ENCODE assay signal across 9 cellular contexts in the genomic region with DNA sequence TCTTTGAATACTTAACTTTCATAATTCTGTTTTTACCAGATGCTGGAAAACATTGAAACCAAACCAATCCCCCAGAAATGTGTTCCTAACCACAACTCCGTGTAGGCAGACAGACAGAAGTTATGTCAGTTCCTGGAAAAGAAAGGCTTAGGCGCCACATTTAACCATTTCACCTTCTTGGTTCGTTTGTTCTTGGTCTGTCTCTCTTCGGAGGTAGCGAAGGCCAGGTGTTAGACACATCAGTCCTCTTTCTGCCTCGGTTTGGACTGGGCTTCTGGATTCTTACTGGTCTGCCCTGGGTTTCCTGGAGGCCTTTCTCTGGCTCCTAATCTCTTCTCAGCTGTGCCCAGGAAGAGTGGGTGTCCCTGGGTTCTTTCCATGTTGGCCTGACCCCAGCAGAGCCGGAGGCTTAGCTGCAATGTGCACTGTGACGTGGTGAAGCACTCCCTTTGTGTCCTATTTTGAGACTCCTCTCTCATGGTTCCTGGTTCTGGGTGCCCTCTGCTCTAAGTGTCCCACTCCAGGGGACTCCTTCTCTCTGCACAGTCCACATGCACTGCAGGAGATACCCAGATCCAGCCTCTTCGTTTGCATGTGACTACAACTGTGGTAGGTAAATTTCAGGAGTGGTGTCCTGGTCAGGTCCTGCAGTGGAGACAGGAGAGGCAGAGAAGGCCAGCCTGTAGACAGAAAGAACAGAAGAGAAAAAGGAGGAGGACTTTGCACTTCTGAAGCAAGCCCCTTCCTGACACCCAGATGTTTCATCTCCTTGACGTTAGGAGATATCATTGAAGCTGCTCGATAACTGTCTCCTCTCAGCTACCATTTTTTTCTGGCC. TPM values are rescaled to one million over a fixed set of nuclear protein-coding genes. Genes with fewer than 3 reads are reported as not detected.
DNase-seq lines count a peak whose midpoint lies in the region; ATAC-seq, FAIRE-seq and TF ChIP-seq lines count a peak whose summit lies in the region.
"Had no signal": no experiment of that assay in that cellular context is flagged by ENCODE, and none has a peak within 500 bp of the region (broad histone marks: within the 10 kb centered on the region; RNA-seq: fewer than 3 reads in every experiment).

No MANE protein-coding gene starts in this region.

- CTCF ChIA-PET in IMR-90 (lab: Yijun Ruan, JAX): interaction anchor here (1.1 to 1.5 kb wide), 3 partner anchors 58 to 266 kb away, joined by 3 to 4 read pairs (median 3); no protein-coding TSS in a partner anchor

- no peak overlapping the region; the same call in 1 of the 2 replicates for H3K56ac ChIP-seq in IMR-90 (ENCODE audit: extremely low read depth, insufficient read depth, low read length)

- H2BK120ac ChIP-seq in IMR-90 (ENCODE audit: low read depth, low read length): peak overlapping the region; percentile 1; the same call in 1 of the 2 replicates

- TF ChIP-seq RAD21 in IMR-90 (IDR thresholded peaks at IDR 0.05; ENCODE audit: low read length): no peak

- no peaks in the 10 kb centered on the region for H4K20me1 ChIP-seq in IMR-90 (ENCODE audit: insufficient read depth, low read length)

- no peak overlapping the region for H3K4me3 ChIP-seq in IMR-90 (ENCODE audit: insufficient read depth, low read depth, low read length)
- H3K4me3 ChIP-seq in thoracic aorta: peak overlapping the region; percentile 34

- peaks cover 0 to 5% of the 10 kb centered on the region in 2 experiments; a peak in 2 of 4 replicates for H3K79me1 ChIP-seq in IMR-90 (ENCODE audit: low read depth in 1 of 2, low read length in 2 of 2)

- 0 out of 2 replicates have a peak overlapping the region, but pooled peaks have one; percentile 4 for H3K23ac ChIP-seq in IMR-90 (ENCODE audit: low read depth, low read length)

- DNase-seq in IMR-90: peak; percentile 64
- DNase-seq in astrocyte of the hippocampus (ENCODE audit: low read depth, low spot score): peak; percentile 50
- DNase-seq in iris pigment epithelial cell (ENCODE audit: low read depth): peak; percentile 89
- no peak for DNase-seq in thoracic aorta (ENCODE audit: low spot score)
- DNase-seq in urothelium cell line (ENCODE audit: low spot score): no peak
- DNase-seq in cerebellar nuclear complex (lab: John Stamatoyannopoulos, UW): no peak
- DNase-seq: NCI-H2171 treated with DMSO at 0.1 percent for 48 hours had no signal

- FAIRE-seq in urothelium cell line (lab: Jason Lieb, UNC): no peak

- ATAC-seq in IMR-90 (ENCODE audit: low read depth): peak; percentile 30
- ATAC-seq in thoracic aorta (ENCODE audit: insufficient number of reproducible peaks, low FRiP score, low read depth): peak; percentile 52
- ATAC-seq in HG03175 (IDR thresholded peaks at IDR 0.05; ENCODE audit: unreplicated experiment): no peak

- H4K91ac ChIP-seq in IMR-90 (ENCODE audit: insufficient read depth, low read depth, low read length): peak overlapping the region; percentile 57; the same call in 1 of the 2 replicates

- no TSS peak for BruUV-seq in IMR-90 (replicated peaks; lab: Mats Ljungman, UMichigan)

- peak overlapping the region in 1 of 2 experiments; percentile 73; a peak in 2 of 4 replicates for H4K8ac ChIP-seq in IMR-90 (ENCODE audit: low read depth in 2 of 2, low read length in 2 of 2)

- 0 out of 3 replicates have a peak overlapping the region, but pooled peaks have one; percentile 0 for H2BK15ac ChIP-seq in IMR-90 (ENCODE audit: low read depth, low read length)

- TF ChIP-seq CTCF in IMR-90 (conservative IDR thresholded peaks at IDR 0.05; ENCODE audit: low read depth, low read length) (no peak), thoracic aorta (IDR thresholded peaks at IDR 0.05) (no peak)

- no peak overlapping the region for H3K9ac ChIP-seq in IMR-90 (ENCODE audit: low read depth, low read length)

- intact Hi-C loops in IMR-90 (cut with micrococcal nuclease): loop anchor here (1.0 to 10.0 kb wide), 5 partner anchors 72 to 840 kb away; a partner anchor contains a TSS

- POLR2A ChIA-PET in IMR-90 (lab: Charles Lee; ENCODE audit: unreplicated experiment): no interaction called here

- H3K27me3 ChIP-seq in IMR-90 (ENCODE audit: control insufficient read depth, insufficient read depth, low read length): no peaks in the 10 kb centered on the region
- no peaks in the 10 kb centered on the region for H3K27me3 ChIP-seq in thoracic aorta (replicated peaks; ENCODE audit: insufficient read depth)

- peak overlapping the region; percentile 68 for H2AFZ ChIP-seq in IMR-90 (replicated peaks; ENCODE audit: low read length, poor library complexity)

- TF ChIP-seq POLR2A in IMR-90 (IDR thresholded peaks at IDR 0.05; ENCODE audit: low read depth, low read length): no peak

- 0 out of 2 replicates have a peak, but pooled peaks cover 4% of the 10 kb centered on the region for H3K9me1 ChIP-seq in IMR-90 (ENCODE audit: insufficient read depth, low read length)

- H3K4ac ChIP-seq in IMR-90 (ENCODE audit: low read depth, low read length): peak overlapping the region; percentile 23; the same call in 1 of the 2 replicates

- H3K9me3 ChIP-seq in IMR-90 (ENCODE audit: control insufficient read depth, insufficient read depth, low read length) (no peaks in the 10 kb centered on the region), thoracic aorta (no peaks in the 10 kb centered on the region)

- peak overlapping the region; percentile 32 for H2BK5ac ChIP-seq in IMR-90 (ENCODE audit: low read depth, low read length, poor library complexity, severe bottlenecking)

- 58% methylated on average over 6 of the region's 11 CpGs; no CpG with 5 or more reads in 1 of the 2 experiments for WGBS in IMR-90 (ENCODE audit: extremely low coverage in 2 of 2, insufficient read length in 1 of 2), 2 experiments

- H2AK9ac ChIP-seq in IMR-90 (replicated peaks; ENCODE audit: low read depth, low read length, poor library complexity): no peak overlapping the region

- H2BK20ac ChIP-seq in IMR-90 (ENCODE audit: low read depth, low read length): peak overlapping the region; percentile 6; the same call in 1 of the 2 replicates

- peak overlapping the region; percentile 3 for H2AK5ac ChIP-seq in IMR-90 (ENCODE audit: low read depth, low read length)

- H3K27ac ChIP-seq in IMR-90 (ENCODE audit: insufficient read depth, low read length) (peak overlapping the region; percentile 19; the same call in 1 of the 2 replicates), thoracic aorta (peak overlapping the region; percentile 67 to 83)
- H3K27ac ChIP-seq: VCaP had no signal

- dilution Hi-C loops in IMR-90 (cut with HindIII; ENCODE audit: low sequenced_read_pairs, unreplicated experiment): no loop called here

- peak overlapping the region; percentile 66 for H4K5ac ChIP-seq in IMR-90 (ENCODE audit: low read depth, low read length)

- no peaks in the 10 kb centered on the region for H3K36me3 ChIP-seq in IMR-90 (ENCODE audit: control insufficient read depth, insufficient read depth, low read length)
- H3K36me3 ChIP-seq in thoracic aorta: no peaks in the 10 kb centered on the region

- peak overlapping the region; percentile 66 for H3K4me2 ChIP-seq in IMR-90 (ENCODE audit: low read depth, low read length)

- in situ Hi-C loops in IMR-90 (cut with MboI; ENCODE audit: low sequenced_read_pairs): no loop called here

- peak overlapping the region; percentile 16; the same call in 1 of the 2 replicates for H3K14ac ChIP-seq in IMR-90 (replicated peaks; ENCODE audit: low read depth, low read length)

- H3K4me1 ChIP-seq in IMR-90 (ENCODE audit: control insufficient read depth, insufficient read depth, low read length): peaks cover 12% of the 10 kb centered on the region
- peaks cover 9 to 25% of the 10 kb centered on the region in 2 donors for H3K4me1 ChIP-seq in thoracic aorta (ENCODE audit: control insufficient read depth in 1 of 2, low read depth in 2 of 2)

- H3K18ac ChIP-seq in IMR-90 (ENCODE audit: low read depth, low read length): peak overlapping the region; percentile 38

TF ChIP-seq in IMR-90, 13 proteins besides CTCF, POLR2A, EP300 and RAD21:
- TF ChIP-seq CEBPB (IDR thresholded peaks at IDR 0.05; ENCODE audit: low read depth, low read length): no peak

RNA-seq across cellular contexts. Expression of a gene that starts 23.0 kb away (rescaled TPM):
- total RNA-seq in IMR-90 (2012; rRNA removed): 26.9 and 28.9 TPM in 2 replicates
- polyA plus RNA-seq in IMR-90 (2012; rRNA removed): 12.3 and 13.8 TPM in 2 replicates
- 5.7 and 7.0 TPM in 2 replicates for polyA plus RNA-seq in IMR-90 (2012; cell fraction: cytosol; rRNA removed)
- 13.4 and 18.7 TPM in 2 replicates for polyA plus RNA-seq in IMR-90 (2012; cell fraction: nucleus; rRNA removed; ENCODE audit: low replicate concordance)
- 100 to 1,000 TPM in 1 of 2 donors, 10 to 100 TPM in 1; 92.9 to 110 TPM for total RNA-seq in thoracic aorta

Comparison
In these comparisons a context has a peak if more than half of its experiments do, and no peak if none do; other contexts are left out.
1. DNase-seq: peak in IMR-90 (single experiment), astrocyte of the hippocampus (single experiment) and iris pigment epithelial cell (single experiment); none in thoracic aorta (single experiment), urothelium cell line (single experiment) and cerebellar nuclear complex (0 of 2).